23 cellular contexts compared by ENCODE assay signal in the genomic region with DNA sequence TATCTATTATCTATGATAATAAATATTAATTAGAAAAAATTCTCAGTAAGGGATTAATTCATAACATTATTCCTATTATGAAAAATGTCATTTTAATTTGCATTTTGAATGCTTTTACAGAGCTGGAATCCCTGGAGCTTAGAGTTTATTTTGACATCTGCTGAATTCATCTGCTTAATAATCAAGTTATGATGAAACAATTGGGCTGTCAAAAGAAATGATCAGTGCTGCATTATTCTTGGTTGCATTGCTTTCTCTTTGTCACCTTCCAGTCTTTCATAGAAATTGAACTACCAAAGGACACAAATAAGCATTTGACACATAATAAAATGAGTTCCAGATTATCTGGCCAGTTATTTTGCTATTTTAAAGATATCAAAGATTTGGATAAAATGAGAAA. TPM values are rescaled to one million over a fixed set of nuclear protein-coding genes. Genes with fewer than 3 reads are reported as not detected.
DNase-seq lines count a peak whose midpoint lies in the region; ATAC-seq, FAIRE-seq and TF ChIP-seq lines count a peak whose summit lies in the region.
"Had no signal": no experiment of that assay in that cellular context is flagged by ENCODE, and none has a peak within 500 bp of the region (broad histone marks: within the 10 kb centered on the region; RNA-seq: fewer than 3 reads in every experiment).

No MANE protein-coding gene starts in this region.

- H3K27me3 ChIP-seq in small intestine (ENCODE audit: control insufficient read depth in 2 of 2, insufficient read depth in 2 of 2, low read length in 2 of 2) (no peaks in the 10 kb centered on the region), vagina (no peaks in the 10 kb centered on the region)
- H3K27me3 ChIP-seq: BLaER1 had no signal

- H3K36me3 ChIP-seq in small intestine (ENCODE audit: control insufficient read depth in 2 of 2, insufficient read depth in 2 of 2, low read length in 2 of 2) (no peaks in the 10 kb centered on the region), vagina (no peaks in the 10 kb centered on the region)
- H3K36me3 ChIP-seq: BLaER1 had no signal

- H3K27ac ChIP-seq in small intestine (ENCODE audit: low read depth in 1 of 2, low read length in 1 of 2) (no peak overlapping the region), vagina (no peak overlapping the region)
- H3K27ac ChIP-seq: BLaER1, C4-2B, GM23248 had no signal

- TF ChIP-seq CTCF in vagina (IDR thresholded peaks at IDR 0.05): no peak

- TF ChIP-seq POLR2A in vagina (IDR thresholded peaks at IDR 0.05): no peak

- ATAC-seq in HG02759 (IDR thresholded peaks at IDR 0.05; ENCODE audit: unreplicated experiment): no peak
- ATAC-seq: CD8-positive, alpha-beta T cell; GM12878; HCT116 had no signal

- H3K4me1 ChIP-seq in small intestine (ENCODE audit: control insufficient read depth in 2 of 2, insufficient read depth in 1 of 2, low read depth in 1 of 2, low read length in 1 of 2) (no peaks in the 10 kb centered on the region), vagina (no peaks in the 10 kb centered on the region)
- H3K4me1 ChIP-seq: BLaER1, Caco-2 had no signal

- H3K9me3 ChIP-seq in small intestine (ENCODE audit: control insufficient read depth, low read depth) (no peaks in the 10 kb centered on the region), vagina (no peaks in the 10 kb centered on the region)
- H3K9me3 ChIP-seq: BLaER1, Caco-2 had no signal

- DNase-seq in GM19239 (ENCODE audit: insufficient read length, low spot score) (no peak), small intestine (no peak), D341Med (ENCODE audit: low spot score) (no peak), vagina (ENCODE audit: extremely low spot score in 2 of 2) (no peak)
- DNase-seq: Caco-2; CD4-positive, CD25-positive, alpha-beta regulatory T cell; CD8-positive, alpha-beta T cell; DMS 273 treated with DMSO at 0.1 percent for 48 hours; DMS79; EL; GDM1; GM23248; H9 had no signal

- intact Hi-C loops in vagina (cut with DNase I): no loop called here

- peak; percentile 71 for FAIRE-seq in GM19239 (lab: Jason Lieb, UNC)
- peak; percentile 68 for FAIRE-seq in colon (lab: Jason Lieb, UNC)
- FAIRE-seq in small intestine (lab: Jason Lieb, UNC): peak; percentile 77
- FAIRE-seq: D721Med, GM12878, GM18507, H1 had no signal

- H3K4me3 ChIP-seq in small intestine (ENCODE audit: low read depth in 1 of 2, low read length in 2 of 2): no peak overlapping the region
- no peak overlapping the region for H3K4me3 ChIP-seq in vagina
- H3K4me3 ChIP-seq: BLaER1, GM12878, GM23248 had no signal

RNA-seq across cellular contexts. Expression of gene MACC1, which starts 40.0 kb away (rescaled TPM):
- 1 to 10 TPM; 3.5 to 8.7 (median 5.9) TPM for polyA plus RNA-seq in small intestine
- total RNA-seq in vagina: 6.9 TPM
- total RNA-seq: A172 had no signal
